Comparison of ENCODE assay signal across 9 cellular contexts in genomic region chr18:46343940-46344372, GRCh38.
A peak's percentile ranks its signal among the peaks of the same experiment; 100 is the strongest.
DNase-seq lines count a peak whose midpoint lies in the region; ATAC-seq and TF ChIP-seq lines count a peak whose summit lies in the region.
"Had no signal": no experiment of that assay in that cellular context is flagged by ENCODE, and none has a peak within 500 bp of the region (broad histone marks: within the 10 kb centered on the region; RNA-seq: fewer than 3 reads in every experiment).

No MANE protein-coding gene starts in this region.

- peak; percentile 76 for ATAC-seq in HG02981 (IDR thresholded peaks at IDR 0.05; ENCODE audit: unreplicated experiment)
- ATAC-seq in activated naive CD8-positive, alpha-beta T cell treated with anti-CD3 and anti-CD28 coated beads, Interleukin-2, amount 50 U/mL, for 24 hours = peak; percentile 84

- POLR2A ChIA-PET in OCI-LY7 (lab: Charles Lee) = interaction anchor here (0.8 kb wide), 1 partner anchor 91 kb away, joined by 3 read pairs; no protein-coding TSS in a partner anchor

- no peak overlapping the region for H2AFZ ChIP-seq in OCI-LY7 (ENCODE audit: low read length)

- H3K4me2 ChIP-seq in OCI-LY7 (ENCODE audit: low read length) = peak overlapping the region; percentile 74

- no peaks in the 10 kb centered on the region for H3K9me3 ChIP-seq in OCI-LY7 (ENCODE audit: low read length)
- no peaks in the 10 kb centered on the region for H3K9me3 ChIP-seq in esophagus squamous epithelium
- H3K9me3 ChIP-seq: uterus had no signal

- no peaks in the 10 kb centered on the region for H3K9me2 ChIP-seq in OCI-LY7 (ENCODE audit: insufficient read depth, low read length)

- 35 to 47% methylated on average over 3 to 4 of the region's 10 CpGs for WGBS in esophagus squamous epithelium, 2 donors

- peak overlapping the region; percentile 32 for H3K4me3 Mint-ChIP-seq in activated naive CD8-positive, alpha-beta T cell treated with anti-CD3 and anti-CD28 coated beads, Interleukin-2, amount 50 U/mL, for 24 hours
- H3K4me3 Mint-ChIP-seq in neural crest cell = no peak overlapping the region

- H3K4me1 ChIP-seq in OCI-LY7 (ENCODE audit: insufficient read depth, low read length, poor library complexity, severe bottlenecking) (peaks cover 35% of the 10 kb centered on the region), esophagus squamous epithelium (peaks cover 8 to 17% (median 12%) of the 10 kb centered on the region in 3 donors)
- H3K4me1 ChIP-seq: uterus had no signal

- H4K20me1 ChIP-seq in OCI-LY7 (ENCODE audit: insufficient read depth, low read length) = no peaks in the 10 kb centered on the region

- no peaks in the 10 kb centered on the region for H3K9me3 Mint-ChIP-seq in activated naive CD8-positive, alpha-beta T cell treated with anti-CD3 and anti-CD28 coated beads, Interleukin-2, amount 50 U/mL, for 24 hours
- no peaks in the 10 kb centered on the region for H3K9me3 Mint-ChIP-seq in neural crest cell

- H3K27ac Mint-ChIP-seq in activated naive CD8-positive, alpha-beta T cell treated with anti-CD3 and anti-CD28 coated beads, Interleukin-2, amount 50 U/mL, for 24 hours = peak overlapping the region; percentile 65
- H3K27ac Mint-ChIP-seq in neural crest cell (ENCODE audit: unreplicated experiment) = peak overlapping the region; percentile 90

- H3K36me3 ChIP-seq in OCI-LY7 (ENCODE audit: insufficient read depth, low read length) (no peaks in the 10 kb centered on the region), esophagus squamous epithelium (no peaks in the 10 kb centered on the region)
- H3K36me3 ChIP-seq: uterus had no signal

- TF ChIP-seq CTCF in OCI-LY7 (conservative IDR thresholded peaks at IDR 0.05; ENCODE audit: low read length) (no peak), neural crest cell (conservative IDR thresholded peaks at IDR 0.05) (no peak), esophagus squamous epithelium (IDR thresholded peaks at IDR 0.05) (peak in 1 of 6 experiments; percentile 8)

- no peaks in the 10 kb centered on the region for H3K36me3 Mint-ChIP-seq in activated naive CD8-positive, alpha-beta T cell treated with anti-CD3 and anti-CD28 coated beads, Interleukin-2, amount 50 U/mL, for 24 hours (ENCODE audit: low read depth)
- H3K36me3 Mint-ChIP-seq in neural crest cell (ENCODE audit: low read depth) = peaks cover 2% of the 10 kb centered on the region

- intact Hi-C loops in OCI-LY7 (cut with micrococcal nuclease; ENCODE audit: unreplicated experiment) (no loop called here), esophagus squamous epithelium (cut with DNase I) (no loop called here)

- CTCF ChIA-PET in OCI-LY7 (lab: Charles Lee; ENCODE audit: unreplicated experiment) = no interaction called here

- H3K4me3 ChIP-seq in OCI-LY7 (ENCODE audit: low read depth, low read length, poor library complexity, severe bottlenecking) (peak overlapping the region; percentile 48), esophagus squamous epithelium (no peak overlapping the region)
- H3K4me3 ChIP-seq: uterus had no signal

- H3K27ac ChIP-seq in OCI-LY7 (ENCODE audit: low read depth, low read length, poor library complexity, severe bottlenecking) (no peak overlapping the region), esophagus squamous epithelium (no peak overlapping the region)
- H3K27ac ChIP-seq: uterus had no signal

- no peaks in the 10 kb centered on the region for H3K27me3 ChIP-seq in esophagus squamous epithelium
- H3K27me3 ChIP-seq: uterus had no signal

- no peaks in the 10 kb centered on the region for H3K79me2 ChIP-seq in OCI-LY7 (ENCODE audit: insufficient read depth, low read depth, low read length)

- no TSS peak for BruUV-seq in OCI-LY7 (replicated peaks; lab: Mats Ljungman, UMichigan)

- TF ChIP-seq POLR2A in esophagus squamous epithelium (IDR thresholded peaks at IDR 0.05) = no peak

- peaks cover 21% of the 10 kb centered on the region for H3K4me1 Mint-ChIP-seq in activated naive CD8-positive, alpha-beta T cell treated with anti-CD3 and anti-CD28 coated beads, Interleukin-2, amount 50 U/mL, for 24 hours
- peaks cover 39% of the 10 kb centered on the region for H3K4me1 Mint-ChIP-seq in neural crest cell

- peaks cover 1% of the 10 kb centered on the region for H3K27me3 Mint-ChIP-seq in activated naive CD8-positive, alpha-beta T cell treated with anti-CD3 and anti-CD28 coated beads, Interleukin-2, amount 50 U/mL, for 24 hours
- H3K27me3 Mint-ChIP-seq in neural crest cell (ENCODE audit: low read depth) = no peaks in the 10 kb centered on the region

- DNase-seq in NCI-H82 (lab: John Stamatoyannopoulos, UW) = peak; percentile 28
- DNase-seq in NCI-H82 treated with DMSO at 0.1 percent for 48 hours (lab: John Stamatoyannopoulos, UW; ENCODE audit: unreplicated experiment) = no peak
- DNase-seq in OCI-LY7 (ENCODE audit: low spot score) = peak; percentile 79
- DNase-seq in activated naive CD8-positive, alpha-beta T cell treated with anti-CD3 and anti-CD28 coated beads, Interleukin-2, amount 50 U/mL, for 24 hours = peak; percentile 56
- no peak for DNase-seq in neural crest cell (ENCODE audit: low read depth, low spot score)
- no peak for DNase-seq in esophagus squamous epithelium (lab: John Stamatoyannopoulos, UW)
- DNase-seq in mucosa of gallbladder (ENCODE audit: low spot score) = no peak

Comparison
In these comparisons a context has a peak if more than half of its experiments do, and no peak if none do; other contexts are left out.
1. DNase-seq: peak in NCI-H82 (single experiment), OCI-LY7 (single experiment) and activated naive CD8-positive, alpha-beta T cell treated with anti-CD3 and anti-CD28 coated beads, Interleukin-2, amount 50 U/mL, for 24 hours (single experiment); none in NCI-H82 treated with DMSO at 0.1 percent for 48 hours (single experiment), neural crest cell (single experiment), esophagus squamous epithelium (single experiment) and mucosa of gallbladder (single experiment).